Comparison of ENCODE assay signal across 8 cellular contexts in genomic region chr12:58915634-58916033, GRCh38. TPM values are rescaled to one million over a fixed set of nuclear protein-coding genes. Genes with fewer than 3 reads are reported as not detected.
DNase-seq lines count a peak whose midpoint lies in the region; ATAC-seq and TF ChIP-seq lines count a peak whose summit lies in the region.

No MANE protein-coding gene starts in this region.

- H3K27ac ChIP-seq in foreskin keratinocyte: peak overlapping the region; percentile 96
- peak overlapping the region; percentile 33 for H3K27ac ChIP-seq in psoas muscle

- H3K4me1 ChIP-seq in foreskin keratinocyte: peaks cover 19% of the 10 kb centered on the region
- peaks cover 30% of the 10 kb centered on the region for H3K4me1 ChIP-seq in psoas muscle

- intact Hi-C loops in psoas muscle (cut with DNase I): no loop called here

- in situ Hi-C loops in GM13977 (cut with MboI; ENCODE audit: low pct_unique_long_range_greater_than_20kb, low sequenced_read_pairs, unreplicated experiment): no loop called here

- peak overlapping the region; percentile 95 for H3K4me3 ChIP-seq in psoas muscle

- H3K36me3 ChIP-seq in psoas muscle (ENCODE audit: insufficient read depth in 1 of 2, low read depth in 1 of 2): peaks cover 4 to 18% of the 10 kb centered on the region in 2 donors

- H3K9me3 ChIP-seq in psoas muscle: no peaks in the 10 kb centered on the region

- DNase-seq in ELR (ENCODE audit: low read depth) (peak; percentile 27), RPMI7951 (ENCODE audit: low read depth) (peak; percentile 64), foreskin keratinocyte (peak in 1 of 2 donors; percentile 56), psoas muscle (no peak), GM13977 (ENCODE audit: low spot score) (no peak), GDM1 (lab: John Stamatoyannopoulos, UW) (no peak), SW480 (ENCODE audit: low spot score) (no peak)

- H3K27me3 ChIP-seq in foreskin keratinocyte: no peaks in the 10 kb centered on the region
- no peaks in the 10 kb centered on the region for H3K27me3 ChIP-seq in psoas muscle (ENCODE audit: insufficient read depth in 3 of 3, low read length in 2 of 3)

- 14 to 19% (median 17%) methylated on average over 4 of the region's 4 CpGs for WGBS in psoas muscle, 3 donors

- no peak for TF ChIP-seq CTCF in foreskin keratinocyte (conservative IDR thresholded peaks at IDR 0.05)
- no peak for TF ChIP-seq CTCF in psoas muscle (IDR thresholded peaks at IDR 0.05)
- no peak for TF ChIP-seq CTCF in GM13977 (IDR thresholded peaks at IDR 0.05; ENCODE audit: extremely low read depth, insufficient read depth, missing control alignments)

- ATAC-seq in foreskin keratinocyte: no peak
- ATAC-seq in psoas muscle: no peak
- ATAC-seq in HG02840 (IDR thresholded peaks at IDR 0.05; ENCODE audit: low FRiP score, unreplicated experiment): no peak

RNA-seq across cellular contexts. Expression of gene LRIG3, which starts 4.7 kb away (rescaled TPM):
- total RNA-seq in RPMI7951 (2014; rRNA removed; shearing (Covaris generic)): 8.0 and 9.9 TPM in 2 replicates
- total RNA-seq in foreskin keratinocyte (25.9 TPM in 2 replicates), psoas muscle (1 to 10 TPM; 2.9 to 5.1 (median 3.6) TPM)
- polyA plus RNA-seq in foreskin keratinocyte (4.8 and 6.6 TPM in 2 replicates), psoas muscle (1 to 10 TPM; 1.4 to 2.2 (median 1.7) TPM)

Comparison
In these comparisons a context has a peak if more than half of its experiments do, and no peak if none do; other contexts are left out.
1. DNase-seq: peak in ELR (single experiment) and RPMI7951 (single experiment); none in psoas muscle (0 of 2), GM13977 (single experiment), GDM1 (single experiment) and SW480 (single experiment).